Comparison of ENCODE assay signal across 8 cellular contexts in the genomic region with DNA sequence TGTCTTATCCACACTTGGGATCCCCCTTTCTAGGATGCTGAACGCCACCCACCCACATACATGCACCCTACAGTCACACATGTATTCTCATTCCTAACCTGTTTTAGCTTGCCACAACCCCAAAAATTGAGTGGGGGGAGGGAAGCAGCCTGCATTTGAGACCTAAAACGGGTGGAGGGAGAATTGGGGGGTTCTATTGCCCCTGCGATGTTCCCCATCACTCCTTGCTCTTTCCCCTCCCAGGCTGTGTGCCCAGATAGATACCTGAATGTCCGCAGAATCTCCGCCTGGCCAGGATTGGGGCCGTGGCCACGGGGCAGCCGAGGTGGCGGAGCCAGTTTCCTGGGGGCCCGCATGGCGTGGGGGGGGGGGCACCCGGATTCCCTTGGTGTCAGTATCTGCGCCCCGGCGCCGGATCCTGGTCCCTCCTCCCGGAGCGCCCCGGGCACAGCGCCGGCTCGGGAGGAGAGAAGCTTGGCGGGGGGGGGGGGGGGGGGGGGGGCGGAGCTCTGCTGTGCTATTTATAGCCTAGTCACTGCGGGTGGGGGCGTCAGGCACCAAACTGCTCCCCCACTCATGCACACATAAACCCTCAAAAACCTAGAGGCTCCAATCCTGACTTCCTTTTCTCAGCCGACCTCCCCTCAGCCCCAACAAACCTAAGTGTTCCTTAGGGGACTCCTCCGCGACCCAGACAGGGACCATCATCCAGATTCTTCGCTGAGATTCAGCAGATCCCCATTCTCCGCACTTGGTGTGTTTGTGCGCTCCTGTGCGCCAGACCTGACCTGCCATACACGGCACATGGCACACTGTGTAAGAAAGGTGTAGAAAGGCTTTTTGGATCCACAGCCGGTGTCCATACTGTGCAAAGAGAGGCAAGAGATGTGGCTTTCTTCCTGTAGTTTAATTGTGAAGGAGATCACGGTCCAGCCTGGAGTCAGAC. TPM values are rescaled to one million over a fixed set of nuclear protein-coding genes. Genes with fewer than 3 reads are reported as not detected.
DNase-seq lines count a peak whose midpoint lies in the region; ATAC-seq and TF ChIP-seq lines count a peak whose summit lies in the region.

No MANE protein-coding gene starts in this region.

- WGBS in liver: 17% methylated on average over 35 of the region's 36 CpGs

- peak overlapping the region; percentile 75 for H3K4me3 Mint-ChIP-seq in stimulated activated effector memory CD8-positive, alpha-beta T cell treated with anti-CD3 and anti-CD28 coated beads, Interleukin-12 subunit alpha, Interleukin-12 subunit beta, amount 100 ng/mL, for 72 hours

- H3K4me3 ChIP-seq in SK-N-MC (peak overlapping the region; percentile 91), liver (ENCODE audit: low read depth in 1 of 3, low read length in 3 of 3) (peak overlapping the region in 2 of 3 donors; percentile 56 to 62)

- peak overlapping the region; percentile 88 for H3K27ac Mint-ChIP-seq in stimulated activated effector memory CD8-positive, alpha-beta T cell treated with anti-CD3 and anti-CD28 coated beads, Interleukin-12 subunit alpha, Interleukin-12 subunit beta, amount 100 ng/mL, for 72 hours

- H3K9me3 ChIP-seq in SK-N-MC (ENCODE audit: low read depth, low read length) (no peaks in the 10 kb centered on the region), liver (ENCODE audit: control insufficient read depth in 4 of 4, low read length in 3 of 4) (peaks cover 0 to 3% (median under 1%) of the 10 kb centered on the region in 4 donors)

- peaks cover 64% of the 10 kb centered on the region for H3K4me1 Mint-ChIP-seq in stimulated activated effector memory CD8-positive, alpha-beta T cell treated with anti-CD3 and anti-CD28 coated beads, Interleukin-12 subunit alpha, Interleukin-12 subunit beta, amount 100 ng/mL, for 72 hours

- DNase-seq in DMS 273 (lab: John Stamatoyannopoulos, UW; ENCODE audit: unreplicated experiment): peak; percentile 71
- DNase-seq in DMS 273 treated with DMSO at 0.1 percent for 48 hours (lab: John Stamatoyannopoulos, UW): no peak
- no peak for DNase-seq in SK-N-MC (ENCODE audit: low read depth, low spot score)
- DNase-seq in caudate nucleus (lab: John Stamatoyannopoulos, UW): peak in 58 of 61 donors; percentile 36 to 91 (median 72)
- DNase-seq in stimulated activated effector memory CD8-positive, alpha-beta T cell treated with anti-CD3 and anti-CD28 coated beads, Interleukin-12 subunit alpha, Interleukin-12 subunit beta, amount 100 ng/mL, for 72 hours (ENCODE audit: low spot score in 2 of 2): peak in 1 of 2 donors; percentile 73
- DNase-seq in NCI-H1105 treated with DMSO at 0.1 percent for 48 hours (lab: John Stamatoyannopoulos, UW): no peak

- H3K9ac ChIP-seq in SK-N-MC (ENCODE audit: insufficient read length) (peak overlapping the region; percentile 43), liver (ENCODE audit: low read depth in 1 of 2, low read length in 2 of 2) (no peak overlapping the region)

- no peak for TF ChIP-seq RAD21 in liver (IDR thresholded peaks at IDR 0.05)

- no peak for TF ChIP-seq CTCF in liver (IDR thresholded peaks at IDR 0.05; ENCODE audit: low read depth, low read length, missing input control)

- H3K27me3 ChIP-seq in liver (ENCODE audit: control insufficient read depth in 4 of 4, insufficient read depth in 4 of 4, low read length in 3 of 4): no peaks in the 10 kb centered on the region

- peak overlapping the region; percentile 78 for H3K27ac ChIP-seq in SK-N-MC
- H3K27ac ChIP-seq in caudate nucleus (ENCODE audit: low read depth, low read length): peak overlapping the region; percentile 94
- H3K27ac ChIP-seq in liver (ENCODE audit: low read depth in 1 of 2, low read length in 2 of 2): peak overlapping the region in 1 of 2 donors; percentile 51

- H3K36me3 Mint-ChIP-seq in stimulated activated effector memory CD8-positive, alpha-beta T cell treated with anti-CD3 and anti-CD28 coated beads, Interleukin-12 subunit alpha, Interleukin-12 subunit beta, amount 100 ng/mL, for 72 hours: peaks cover 20% of the 10 kb centered on the region

- peaks cover 8 to 59% (median 37%) of the 10 kb centered on the region in 4 donors for H3K4me1 ChIP-seq in liver (ENCODE audit: control insufficient read depth in 4 of 4, insufficient read depth in 4 of 4, low read length in 3 of 4)

- H3K9me3 Mint-ChIP-seq in stimulated activated effector memory CD8-positive, alpha-beta T cell treated with anti-CD3 and anti-CD28 coated beads, Interleukin-12 subunit alpha, Interleukin-12 subunit beta, amount 100 ng/mL, for 72 hours: no peaks in the 10 kb centered on the region

- H3K36me3 ChIP-seq in SK-N-MC (ENCODE audit: insufficient read depth, low read length) (peaks cover 3% of the 10 kb centered on the region; the same call in 1 of the 2 replicates), liver (ENCODE audit: control insufficient read depth in 4 of 4, insufficient read depth in 3 of 4, low read depth in 1 of 4, low read length in 3 of 4) (no peaks in the 10 kb centered on the region)

- ATAC-seq in stimulated activated effector memory CD8-positive, alpha-beta T cell treated with anti-CD3 and anti-CD28 coated beads, Interleukin-12 subunit alpha, Interleukin-12 subunit beta, amount 100 ng/mL, for 72 hours: no peak
- no peak for ATAC-seq in GM21529 (IDR thresholded peaks at IDR 0.05; ENCODE audit: unreplicated experiment)

TF ChIP-seq in liver, 16 proteins besides CTCF, POLR2A, EP300 and RAD21:
- no peak for TF ChIP-seq SP1 (IDR thresholded peaks at IDR 0.05)
- TF ChIP-seq YY1 (IDR thresholded peaks at IDR 0.05): no peak
- TF ChIP-seq RXRA (IDR thresholded peaks at IDR 0.05): no peak
- no peak for TF ChIP-seq HNF4A (conservative IDR thresholded peaks at IDR 0.05)
- no peak for TF ChIP-seq JUND (IDR thresholded peaks at IDR 0.05)
- TF ChIP-seq, protein P1, sequence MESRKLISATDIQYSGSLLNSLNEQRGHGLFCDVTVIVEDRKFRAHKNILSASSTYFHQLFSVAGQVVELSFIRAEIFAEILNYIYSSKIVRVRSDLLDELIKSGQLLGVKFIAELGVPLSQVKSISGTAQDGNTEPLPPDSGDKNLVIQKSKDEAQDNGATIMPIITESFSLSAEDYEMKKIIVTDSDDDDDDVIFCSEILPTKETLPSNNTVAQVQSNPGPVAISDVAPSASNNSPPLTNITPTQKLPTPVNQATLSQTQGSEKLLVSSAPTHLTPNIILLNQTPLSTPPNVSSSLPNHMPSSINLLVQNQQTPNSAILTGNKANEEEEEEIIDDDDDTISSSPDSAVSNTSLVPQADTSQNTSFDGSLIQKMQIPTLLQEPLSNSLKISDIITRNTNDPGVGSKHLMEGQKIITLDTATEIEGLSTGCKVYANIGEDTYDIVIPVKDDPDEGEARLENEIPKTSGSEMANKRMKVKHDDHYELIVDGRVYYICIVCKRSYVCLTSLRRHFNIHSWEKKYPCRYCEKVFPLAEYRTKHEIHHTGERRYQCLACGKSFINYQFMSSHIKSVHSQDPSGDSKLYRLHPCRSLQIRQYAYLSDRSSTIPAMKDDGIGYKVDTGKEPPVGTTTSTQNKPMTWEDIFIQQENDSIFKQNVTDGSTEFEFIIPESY (IDR thresholded peaks at IDR 0.05): no peak
- TF ChIP-seq GABPA (IDR thresholded peaks at IDR 0.05 in 1 of 2, conservative IDR thresholded peaks at IDR 0.05 in 1 of 2): no peak
- TF ChIP-seq, protein P2, sequence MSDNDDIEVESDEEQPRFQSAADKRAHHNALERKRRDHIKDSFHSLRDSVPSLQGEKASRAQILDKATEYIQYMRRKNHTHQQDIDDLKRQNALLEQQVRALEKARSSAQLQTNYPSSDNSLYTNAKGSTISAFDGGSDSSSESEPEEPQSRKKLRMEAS (IDR thresholded peaks at IDR 0.05): no peak
- TF ChIP-seq NR2F2 (IDR thresholded peaks at IDR 0.05): no peak
- TF ChIP-seq HNF4G (IDR thresholded peaks at IDR 0.05): no peak
- TF ChIP-seq FOXA2 (IDR thresholded peaks at IDR 0.05): no peak
- TF ChIP-seq TAF1 (conservative IDR thresholded peaks at IDR 0.05): no peak
- TF ChIP-seq, protein P3, sequence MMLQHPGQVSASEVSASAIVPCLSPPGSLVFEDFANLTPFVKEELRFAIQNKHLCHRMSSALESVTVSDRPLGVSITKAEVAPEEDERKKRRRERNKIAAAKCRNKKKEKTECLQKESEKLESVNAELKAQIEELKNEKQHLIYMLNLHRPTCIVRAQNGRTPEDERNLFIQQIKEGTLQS (IDR thresholded peaks at IDR 0.05): no peak
- TF ChIP-seq, protein P4, sequence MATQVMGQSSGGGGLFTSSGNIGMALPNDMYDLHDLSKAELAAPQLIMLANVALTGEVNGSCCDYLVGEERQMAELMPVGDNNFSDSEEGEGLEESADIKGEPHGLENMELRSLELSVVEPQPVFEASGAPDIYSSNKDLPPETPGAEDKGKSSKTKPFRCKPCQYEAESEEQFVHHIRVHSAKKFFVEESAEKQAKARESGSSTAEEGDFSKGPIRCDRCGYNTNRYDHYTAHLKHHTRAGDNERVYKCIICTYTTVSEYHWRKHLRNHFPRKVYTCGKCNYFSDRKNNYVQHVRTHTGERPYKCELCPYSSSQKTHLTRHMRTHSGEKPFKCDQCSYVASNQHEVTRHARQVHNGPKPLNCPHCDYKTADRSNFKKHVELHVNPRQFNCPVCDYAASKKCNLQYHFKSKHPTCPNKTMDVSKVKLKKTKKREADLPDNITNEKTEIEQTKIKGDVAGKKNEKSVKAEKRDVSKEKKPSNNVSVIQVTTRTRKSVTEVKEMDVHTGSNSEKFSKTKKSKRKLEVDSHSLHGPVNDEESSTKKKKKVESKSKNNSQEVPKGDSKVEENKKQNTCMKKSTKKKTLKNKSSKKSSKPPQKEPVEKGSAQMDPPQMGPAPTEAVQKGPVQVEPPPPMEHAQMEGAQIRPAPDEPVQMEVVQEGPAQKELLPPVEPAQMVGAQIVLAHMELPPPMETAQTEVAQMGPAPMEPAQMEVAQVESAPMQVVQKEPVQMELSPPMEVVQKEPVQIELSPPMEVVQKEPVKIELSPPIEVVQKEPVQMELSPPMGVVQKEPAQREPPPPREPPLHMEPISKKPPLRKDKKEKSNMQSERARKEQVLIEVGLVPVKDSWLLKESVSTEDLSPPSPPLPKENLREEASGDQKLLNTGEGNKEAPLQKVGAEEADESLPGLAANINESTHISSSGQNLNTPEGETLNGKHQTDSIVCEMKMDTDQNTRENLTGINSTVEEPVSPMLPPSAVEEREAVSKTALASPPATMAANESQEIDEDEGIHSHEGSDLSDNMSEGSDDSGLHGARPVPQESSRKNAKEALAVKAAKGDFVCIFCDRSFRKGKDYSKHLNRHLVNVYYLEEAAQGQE (IDR thresholded peaks at IDR 0.05): no peak
- TF ChIP-seq FOXA1 (IDR thresholded peaks at IDR 0.05): no peak
- no peak for TF ChIP-seq EGR1 (IDR thresholded peaks at IDR 0.05; ENCODE audit: low read depth in 2 of 2)

RNA-seq across cellular contexts. Expression of a gene that starts 1.9 kb away (rescaled TPM):
- total RNA-seq in liver: under 1 TPM in 1 of 2 donors, not detected in 1; 0.17 TPM
- polyA plus RNA-seq in liver: under 1 TPM; 0.06 to 0.13 TPM

RNA-seq across cellular contexts. Expression of a gene that starts 2.1 kb away (rescaled TPM):
- 10 to 100 TPM; 11.9 to 12.7 TPM for total RNA-seq in liver
- 10 to 100 TPM; 19.8 to 23.4 TPM for polyA plus RNA-seq in liver

RNA-seq across cellular contexts. Expression of a gene that starts 4.6 kb away (rescaled TPM):
- total RNA-seq in liver: 1 to 10 TPM; 6.5 to 8.6 TPM
- polyA plus RNA-seq in liver: 1 to 10 TPM; 4.6 to 6.0 TPM

RNA-seq across cellular contexts. Expression of a gene that starts 33.9 kb away (rescaled TPM):
- 100 to 1,000 TPM in 1 of 2 donors, 10 to 100 TPM in 1; 84.7 to 223 TPM for total RNA-seq in liver
- polyA plus RNA-seq in liver: 10 to 100 TPM; 53.8 to 99.2 TPM

RNA-seq across cellular contexts. Expression of a gene that starts 35.1 kb away (rescaled TPM):
- total RNA-seq in liver: 10 to 100 TPM; 48.8 to 62.5 TPM
- 10 to 100 TPM; 52.6 to 66.2 TPM for polyA plus RNA-seq in liver

Comparison
In these comparisons a context has a peak if more than half of its experiments do, and no peak if none do; other contexts are left out.
1. DNase-seq: peak in DMS 273 (single experiment) and caudate nucleus (58 of 61); none in DMS 273 treated with DMSO at 0.1 percent for 48 hours (single experiment), SK-N-MC (single experiment) and NCI-H1105 treated with DMSO at 0.1 percent for 48 hours (single experiment).